Comparison of ENCODE assay signal across 1 cellular context in the genomic region with DNA sequence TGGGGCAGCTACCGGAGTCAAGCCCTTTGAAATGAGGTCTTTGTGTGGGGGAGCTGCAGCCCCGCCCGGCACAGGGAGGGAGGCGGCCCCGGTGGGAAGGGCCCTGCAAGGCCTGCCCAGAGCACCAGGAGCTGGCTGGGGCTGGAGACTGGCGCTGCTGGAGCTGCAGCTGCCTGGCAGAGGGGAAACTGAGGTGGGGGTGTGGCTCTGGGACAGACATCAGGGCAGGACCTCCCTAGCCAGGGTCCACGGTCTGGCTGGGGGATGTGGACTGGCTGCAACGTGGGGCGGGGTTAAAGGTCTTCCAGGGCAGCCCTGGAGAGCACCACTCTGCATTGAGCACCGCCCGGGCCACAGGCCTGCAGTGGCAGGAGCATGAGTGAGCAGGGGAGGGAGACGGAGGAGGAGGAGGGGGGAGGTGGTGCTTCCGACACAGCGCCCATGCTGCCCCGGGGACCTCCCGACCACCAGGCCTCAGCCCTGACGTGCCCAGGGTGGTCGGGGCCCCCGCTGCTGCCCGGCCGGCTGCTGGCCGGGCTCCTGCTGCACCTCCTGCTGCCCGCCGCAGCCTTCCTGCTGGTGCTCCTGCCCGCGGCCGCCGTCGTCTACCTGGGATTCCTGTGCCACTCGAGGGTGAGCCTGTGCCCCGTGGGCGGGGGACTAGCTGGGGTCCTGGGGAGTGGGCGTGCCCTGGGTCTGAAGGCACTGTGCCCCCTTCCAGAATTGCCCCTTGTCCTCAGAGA.
TF ChIP-seq lines count a peak whose summit lies in the region.

No MANE protein-coding gene starts in this region.

TF ChIP-seq in IMR-90, 13 proteins besides CTCF, POLR2A, EP300 and RAD21:
- TF ChIP-seq MAZ (IDR thresholded peaks at IDR 0.05; ENCODE audit: borderline replicate concordance, low read depth, low read length), result no peak
- no peak for TF ChIP-seq MXI1 (IDR thresholded peaks at IDR 0.05; ENCODE audit: borderline replicate concordance, low read depth, low read length)
- no peak for TF ChIP-seq SMC3 (IDR thresholded peaks at IDR 0.05; ENCODE audit: low read depth, low read length)
- no peak for TF ChIP-seq MAFK (IDR thresholded peaks at IDR 0.05; ENCODE audit: low read depth, low read length)
- no peak for TF ChIP-seq NFE2L2 (IDR thresholded peaks at IDR 0.05; ENCODE audit: low read depth, low read length)
- TF ChIP-seq CHD1 (IDR thresholded peaks at IDR 0.05; ENCODE audit: low read depth, low read length), result no peak
- TF ChIP-seq ELK1 (IDR thresholded peaks at IDR 0.05; ENCODE audit: borderline replicate concordance, low read depth, low read length), result no peak
- TF ChIP-seq RFX5 (IDR thresholded peaks at IDR 0.05; ENCODE audit: low read depth, low read length), result no peak
- TF ChIP-seq CEBPB (IDR thresholded peaks at IDR 0.05; ENCODE audit: low read depth, low read length), result no peak
- no peak for TF ChIP-seq RCOR1 (IDR thresholded peaks at IDR 0.05; ENCODE audit: insufficient replicate concordance, low read length)
- TF ChIP-seq USF2 (IDR thresholded peaks at IDR 0.05; ENCODE audit: low read depth, low read length), result no peak
